1 cellular context compared by ENCODE assay signal in the genomic region with DNA sequence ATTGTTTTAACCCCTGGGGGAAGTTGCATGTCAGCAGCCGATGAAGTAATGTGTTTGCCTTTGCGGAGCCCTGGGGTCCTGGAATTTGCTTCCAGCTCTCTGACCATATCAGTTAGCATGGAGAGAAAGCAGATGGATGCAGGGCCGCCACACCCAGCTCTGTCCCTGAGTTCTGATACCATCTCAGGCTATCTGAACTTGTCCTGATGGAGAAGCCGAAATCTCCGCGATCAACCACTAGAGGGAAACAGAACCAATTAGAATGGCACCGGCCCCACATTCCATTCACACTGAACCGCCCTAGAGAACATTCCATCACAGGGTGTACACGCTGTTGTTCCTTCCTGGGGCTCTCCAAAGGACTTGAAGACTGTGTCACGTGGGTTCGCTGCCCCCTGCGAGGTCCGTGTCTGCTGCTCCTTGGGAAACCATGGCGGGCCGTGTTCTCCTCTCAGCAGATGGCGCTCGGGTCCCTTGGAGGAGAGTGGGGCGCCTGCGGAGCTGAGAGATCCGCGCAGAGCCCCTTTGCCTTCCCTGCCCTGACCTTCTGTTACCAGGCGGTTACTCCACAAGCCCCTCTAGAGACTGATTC.
TF ChIP-seq lines count a peak whose summit lies in the region.

No MANE protein-coding gene starts in this region.

TF ChIP-seq in K562, 482 proteins besides CTCF, POLR2A, EP300 and RAD21 (continued from another document and continues in another):
- TF ChIP-seq, protein P1, sequence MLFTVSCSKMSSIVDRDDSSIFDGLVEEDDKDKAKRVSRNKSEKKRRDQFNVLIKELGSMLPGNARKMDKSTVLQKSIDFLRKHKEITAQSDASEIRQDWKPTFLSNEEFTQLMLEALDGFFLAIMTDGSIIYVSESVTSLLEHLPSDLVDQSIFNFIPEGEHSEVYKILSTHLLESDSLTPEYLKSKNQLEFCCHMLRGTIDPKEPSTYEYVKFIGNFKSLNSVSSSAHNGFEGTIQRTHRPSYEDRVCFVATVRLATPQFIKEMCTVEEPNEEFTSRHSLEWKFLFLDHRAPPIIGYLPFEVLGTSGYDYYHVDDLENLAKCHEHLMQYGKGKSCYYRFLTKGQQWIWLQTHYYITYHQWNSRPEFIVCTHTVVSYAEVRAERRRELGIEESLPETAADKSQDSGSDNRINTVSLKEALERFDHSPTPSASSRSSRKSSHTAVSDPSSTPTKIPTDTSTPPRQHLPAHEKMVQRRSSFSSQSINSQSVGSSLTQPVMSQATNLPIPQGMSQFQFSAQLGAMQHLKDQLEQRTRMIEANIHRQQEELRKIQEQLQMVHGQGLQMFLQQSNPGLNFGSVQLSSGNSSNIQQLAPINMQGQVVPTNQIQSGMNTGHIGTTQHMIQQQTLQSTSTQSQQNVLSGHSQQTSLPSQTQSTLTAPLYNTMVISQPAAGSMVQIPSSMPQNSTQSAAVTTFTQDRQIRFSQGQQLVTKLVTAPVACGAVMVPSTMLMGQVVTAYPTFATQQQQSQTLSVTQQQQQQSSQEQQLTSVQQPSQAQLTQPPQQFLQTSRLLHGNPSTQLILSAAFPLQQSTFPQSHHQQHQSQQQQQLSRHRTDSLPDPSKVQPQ (CRISPR knock-in tag; IDR thresholded peaks at IDR 0.05; ENCODE audit: borderline replicate concordance), result no peak
- no peak for TF ChIP-seq RBM14 (IDR thresholded peaks at IDR 0.05; ENCODE audit: borderline replicate concordance, insufficient read depth, low read depth, low read length)
- no peak for TF ChIP-seq RBM25 (IDR thresholded peaks at IDR 0.05; ENCODE audit: low read depth, low read length, severe bottlenecking)
- TF ChIP-seq SMC3 (conservative IDR thresholded peaks at IDR 0.05; ENCODE audit: insufficient read depth, low read depth, low read length), result peak; percentile 66
- TF ChIP-seq, protein P2, sequence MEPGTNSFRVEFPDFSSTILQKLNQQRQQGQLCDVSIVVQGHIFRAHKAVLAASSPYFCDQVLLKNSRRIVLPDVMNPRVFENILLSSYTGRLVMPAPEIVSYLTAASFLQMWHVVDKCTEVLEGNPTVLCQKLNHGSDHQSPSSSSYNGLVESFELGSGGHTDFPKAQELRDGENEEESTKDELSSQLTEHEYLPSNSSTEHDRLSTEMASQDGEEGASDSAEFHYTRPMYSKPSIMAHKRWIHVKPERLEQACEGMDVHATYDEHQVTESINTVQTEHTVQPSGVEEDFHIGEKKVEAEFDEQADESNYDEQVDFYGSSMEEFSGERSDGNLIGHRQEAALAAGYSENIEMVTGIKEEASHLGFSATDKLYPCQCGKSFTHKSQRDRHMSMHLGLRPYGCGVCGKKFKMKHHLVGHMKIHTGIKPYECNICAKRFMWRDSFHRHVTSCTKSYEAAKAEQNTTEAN (CRISPR knock-in tag; IDR thresholded peaks at IDR 0.05), result no peak
- TF ChIP-seq, protein P3, sequence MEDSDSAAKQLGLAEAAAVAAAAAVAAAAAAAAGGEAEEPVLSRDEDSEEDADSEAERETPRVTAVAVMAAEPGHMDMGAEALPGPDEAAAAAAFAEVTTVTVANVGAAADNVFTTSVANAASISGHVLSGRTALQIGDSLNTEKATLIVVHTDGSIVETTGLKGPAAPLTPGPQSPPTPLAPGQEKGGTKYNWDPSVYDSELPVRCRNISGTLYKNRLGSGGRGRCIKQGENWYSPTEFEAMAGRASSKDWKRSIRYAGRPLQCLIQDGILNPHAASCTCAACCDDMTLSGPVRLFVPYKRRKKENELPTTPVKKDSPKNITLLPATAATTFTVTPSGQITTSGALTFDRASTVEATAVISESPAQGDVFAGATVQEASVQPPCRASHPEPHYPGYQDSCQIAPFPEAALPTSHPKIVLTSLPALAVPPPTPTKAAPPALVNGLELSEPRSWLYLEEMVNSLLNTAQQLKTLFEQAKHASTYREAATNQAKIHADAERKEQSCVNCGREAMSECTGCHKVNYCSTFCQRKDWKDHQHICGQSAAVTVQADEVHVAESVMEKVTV (CRISPR knock-in tag; IDR thresholded peaks at IDR 0.05), result peak; percentile 64; the same call in 1 of the 2 replicates
- TF ChIP-seq, protein P4, sequence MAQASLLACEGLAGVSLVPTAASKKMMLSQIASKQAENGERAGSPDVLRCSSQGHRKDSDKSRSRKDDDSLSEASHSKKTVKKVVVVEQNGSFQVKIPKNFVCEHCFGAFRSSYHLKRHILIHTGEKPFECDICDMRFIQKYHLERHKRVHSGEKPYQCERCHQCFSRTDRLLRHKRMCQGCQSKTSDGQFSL (CRISPR knock-in tag; IDR thresholded peaks at IDR 0.05), result no peak
- TF ChIP-seq, protein P4 (tag; IDR thresholded peaks at IDR 0.05), result no peak
- TF ChIP-seq, protein P5, sequence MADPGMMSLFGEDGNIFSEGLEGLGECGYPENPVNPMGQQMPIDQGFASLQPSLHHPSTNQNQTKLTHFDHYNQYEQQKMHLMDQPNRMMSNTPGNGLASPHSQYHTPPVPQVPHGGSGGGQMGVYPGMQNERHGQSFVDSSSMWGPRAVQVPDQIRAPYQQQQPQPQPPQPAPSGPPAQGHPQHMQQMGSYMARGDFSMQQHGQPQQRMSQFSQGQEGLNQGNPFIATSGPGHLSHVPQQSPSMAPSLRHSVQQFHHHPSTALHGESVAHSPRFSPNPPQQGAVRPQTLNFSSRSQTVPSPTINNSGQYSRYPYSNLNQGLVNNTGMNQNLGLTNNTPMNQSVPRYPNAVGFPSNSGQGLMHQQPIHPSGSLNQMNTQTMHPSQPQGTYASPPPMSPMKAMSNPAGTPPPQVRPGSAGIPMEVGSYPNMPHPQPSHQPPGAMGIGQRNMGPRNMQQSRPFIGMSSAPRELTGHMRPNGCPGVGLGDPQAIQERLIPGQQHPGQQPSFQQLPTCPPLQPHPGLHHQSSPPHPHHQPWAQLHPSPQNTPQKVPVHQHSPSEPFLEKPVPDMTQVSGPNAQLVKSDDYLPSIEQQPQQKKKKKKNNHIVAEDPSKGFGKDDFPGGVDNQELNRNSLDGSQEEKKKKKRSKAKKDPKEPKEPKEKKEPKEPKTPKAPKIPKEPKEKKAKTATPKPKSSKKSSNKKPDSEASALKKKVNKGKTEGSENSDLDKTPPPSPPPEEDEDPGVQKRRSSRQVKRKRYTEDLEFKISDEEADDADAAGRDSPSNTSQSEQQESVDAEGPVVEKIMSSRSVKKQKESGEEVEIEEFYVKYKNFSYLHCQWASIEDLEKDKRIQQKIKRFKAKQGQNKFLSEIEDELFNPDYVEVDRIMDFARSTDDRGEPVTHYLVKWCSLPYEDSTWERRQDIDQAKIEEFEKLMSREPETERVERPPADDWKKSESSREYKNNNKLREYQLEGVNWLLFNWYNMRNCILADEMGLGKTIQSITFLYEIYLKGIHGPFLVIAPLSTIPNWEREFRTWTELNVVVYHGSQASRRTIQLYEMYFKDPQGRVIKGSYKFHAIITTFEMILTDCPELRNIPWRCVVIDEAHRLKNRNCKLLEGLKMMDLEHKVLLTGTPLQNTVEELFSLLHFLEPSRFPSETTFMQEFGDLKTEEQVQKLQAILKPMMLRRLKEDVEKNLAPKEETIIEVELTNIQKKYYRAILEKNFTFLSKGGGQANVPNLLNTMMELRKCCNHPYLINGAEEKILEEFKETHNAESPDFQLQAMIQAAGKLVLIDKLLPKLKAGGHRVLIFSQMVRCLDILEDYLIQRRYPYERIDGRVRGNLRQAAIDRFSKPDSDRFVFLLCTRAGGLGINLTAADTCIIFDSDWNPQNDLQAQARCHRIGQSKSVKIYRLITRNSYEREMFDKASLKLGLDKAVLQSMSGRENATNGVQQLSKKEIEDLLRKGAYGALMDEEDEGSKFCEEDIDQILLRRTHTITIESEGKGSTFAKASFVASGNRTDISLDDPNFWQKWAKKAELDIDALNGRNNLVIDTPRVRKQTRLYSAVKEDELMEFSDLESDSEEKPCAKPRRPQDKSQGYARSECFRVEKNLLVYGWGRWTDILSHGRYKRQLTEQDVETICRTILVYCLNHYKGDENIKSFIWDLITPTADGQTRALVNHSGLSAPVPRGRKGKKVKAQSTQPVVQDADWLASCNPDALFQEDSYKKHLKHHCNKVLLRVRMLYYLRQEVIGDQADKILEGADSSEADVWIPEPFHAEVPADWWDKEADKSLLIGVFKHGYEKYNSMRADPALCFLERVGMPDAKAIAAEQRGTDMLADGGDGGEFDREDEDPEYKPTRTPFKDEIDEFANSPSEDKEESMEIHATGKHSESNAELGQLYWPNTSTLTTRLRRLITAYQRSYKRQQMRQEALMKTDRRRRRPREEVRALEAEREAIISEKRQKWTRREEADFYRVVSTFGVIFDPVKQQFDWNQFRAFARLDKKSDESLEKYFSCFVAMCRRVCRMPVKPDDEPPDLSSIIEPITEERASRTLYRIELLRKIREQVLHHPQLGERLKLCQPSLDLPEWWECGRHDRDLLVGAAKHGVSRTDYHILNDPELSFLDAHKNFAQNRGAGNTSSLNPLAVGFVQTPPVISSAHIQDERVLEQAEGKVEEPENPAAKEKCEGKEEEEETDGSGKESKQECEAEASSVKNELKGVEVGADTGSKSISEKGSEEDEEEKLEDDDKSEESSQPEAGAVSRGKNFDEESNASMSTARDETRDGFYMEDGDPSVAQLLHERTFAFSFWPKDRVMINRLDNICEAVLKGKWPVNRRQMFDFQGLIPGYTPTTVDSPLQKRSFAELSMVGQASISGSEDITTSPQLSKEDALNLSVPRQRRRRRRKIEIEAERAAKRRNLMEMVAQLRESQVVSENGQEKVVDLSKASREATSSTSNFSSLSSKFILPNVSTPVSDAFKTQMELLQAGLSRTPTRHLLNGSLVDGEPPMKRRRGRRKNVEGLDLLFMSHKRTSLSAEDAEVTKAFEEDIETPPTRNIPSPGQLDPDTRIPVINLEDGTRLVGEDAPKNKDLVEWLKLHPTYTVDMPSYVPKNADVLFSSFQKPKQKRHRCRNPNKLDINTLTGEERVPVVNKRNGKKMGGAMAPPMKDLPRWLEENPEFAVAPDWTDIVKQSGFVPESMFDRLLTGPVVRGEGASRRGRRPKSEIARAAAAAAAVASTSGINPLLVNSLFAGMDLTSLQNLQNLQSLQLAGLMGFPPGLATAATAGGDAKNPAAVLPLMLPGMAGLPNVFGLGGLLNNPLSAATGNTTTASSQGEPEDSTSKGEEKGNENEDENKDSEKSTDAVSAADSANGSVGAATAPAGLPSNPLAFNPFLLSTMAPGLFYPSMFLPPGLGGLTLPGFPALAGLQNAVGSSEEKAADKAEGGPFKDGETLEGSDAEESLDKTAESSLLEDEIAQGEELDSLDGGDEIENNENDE (IDR thresholded peaks at IDR 0.05; ENCODE audit: low read depth, low read length), result no peak
- TF ChIP-seq CBFA2T2 (conservative IDR thresholded peaks at IDR 0.05), result 0 out of 2 replicates have a peak, but pooled peaks have one; percentile 16
- peak; percentile 52; the same call in 1 of the 2 replicates for TF ChIP-seq CC2D1A (IDR thresholded peaks at IDR 0.05)
- TF ChIP-seq HNRNPL (IDR thresholded peaks at IDR 0.05; ENCODE audit: low read depth, low read length), result no peak
- TF ChIP-seq RCOR1 (IDR thresholded peaks at IDR 0.05; ENCODE audit: borderline replicate concordance in 1 of 2, low read depth in 2 of 2, low read length in 2 of 2), result peak in 1 of 2 experiments; percentile 56; a peak in 1 of 4 replicates
- TF ChIP-seq SMARCA5 (IDR thresholded peaks at IDR 0.05), result no peak
- no peak for TF ChIP-seq ZNF76 (CRISPR knock-in tag; IDR thresholded peaks at IDR 0.05; ENCODE audit: borderline replicate concordance)
- TF ChIP-seq ZNF77 (CRISPR knock-in tag; IDR thresholded peaks at IDR 0.05), result no peak
- no peak for TF ChIP-seq SMARCE1 (IDR thresholded peaks at IDR 0.05)
- TF ChIP-seq RB1 (IDR thresholded peaks at IDR 0.05; ENCODE audit: low read depth), result no peak
- TF ChIP-seq, protein P6, sequence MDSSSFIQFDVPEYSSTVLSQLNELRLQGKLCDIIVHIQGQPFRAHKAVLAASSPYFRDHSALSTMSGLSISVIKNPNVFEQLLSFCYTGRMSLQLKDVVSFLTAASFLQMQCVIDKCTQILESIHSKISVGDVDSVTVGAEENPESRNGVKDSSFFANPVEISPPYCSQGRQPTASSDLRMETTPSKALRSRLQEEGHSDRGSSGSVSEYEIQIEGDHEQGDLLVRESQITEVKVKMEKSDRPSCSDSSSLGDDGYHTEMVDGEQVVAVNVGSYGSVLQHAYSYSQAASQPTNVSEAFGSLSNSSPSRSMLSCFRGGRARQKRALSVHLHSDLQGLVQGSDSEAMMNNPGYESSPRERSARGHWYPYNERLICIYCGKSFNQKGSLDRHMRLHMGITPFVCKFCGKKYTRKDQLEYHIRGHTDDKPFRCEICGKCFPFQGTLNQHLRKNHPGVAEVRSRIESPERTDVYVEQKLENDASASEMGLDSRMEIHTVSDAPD (CRISPR knock-in tag; IDR thresholded peaks at IDR 0.05), result no peak
- TF ChIP-seq TEAD4 (IDR thresholded peaks at IDR 0.05; ENCODE audit: low read length), result peak; percentile 43; the same call in 1 of the 2 replicates
- TF ChIP-seq TEAD4 (CRISPR knock-in tag; IDR thresholded peaks at IDR 0.05; ENCODE audit: borderline replicate concordance), result no peak
- no peak for TF ChIP-seq ZFP30 (CRISPR knock-in tag; IDR thresholded peaks at IDR 0.05; ENCODE audit: borderline replicate concordance)
- no peak for TF ChIP-seq CHD1 (IDR thresholded peaks at IDR 0.05; ENCODE audit: low read length)
- 0 out of 2 replicates have a peak, but pooled peaks have one; percentile 6 for TF ChIP-seq JUND (IDR thresholded peaks at IDR 0.05; ENCODE audit: borderline replicate concordance, low read depth, low read length)
- no peak for TF ChIP-seq JUND (tag; IDR thresholded peaks at IDR 0.05; ENCODE audit: borderline replicate concordance, low read depth, low read length)
- peak in 1 of 2 experiments; percentile 28; a peak in 1 of 4 replicates for TF ChIP-seq NRF1 (conservative IDR thresholded peaks at IDR 0.05 in 1 of 2, IDR thresholded peaks at IDR 0.05 in 1 of 2)
- TF ChIP-seq SMARCA4 (IDR thresholded peaks at IDR 0.05), result no peak
- no peak for TF ChIP-seq HLTF (IDR thresholded peaks at IDR 0.05)
- TF ChIP-seq, protein P7, sequence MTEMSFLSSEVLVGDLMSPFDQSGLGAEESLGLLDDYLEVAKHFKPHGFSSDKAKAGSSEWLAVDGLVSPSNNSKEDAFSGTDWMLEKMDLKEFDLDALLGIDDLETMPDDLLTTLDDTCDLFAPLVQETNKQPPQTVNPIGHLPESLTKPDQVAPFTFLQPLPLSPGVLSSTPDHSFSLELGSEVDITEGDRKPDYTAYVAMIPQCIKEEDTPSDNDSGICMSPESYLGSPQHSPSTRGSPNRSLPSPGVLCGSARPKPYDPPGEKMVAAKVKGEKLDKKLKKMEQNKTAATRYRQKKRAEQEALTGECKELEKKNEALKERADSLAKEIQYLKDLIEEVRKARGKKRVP (CRISPR knock-in tag; IDR thresholded peaks at IDR 0.05), result 0 out of 2 replicates have a peak, but pooled peaks have one; percentile 7
- TF ChIP-seq SAFB2 (IDR thresholded peaks at IDR 0.05; ENCODE audit: borderline replicate concordance, low read depth, low read length, severe bottlenecking), result no peak
- TF ChIP-seq SNRNP70 (optimal IDR thresholded peaks at IDR 0.05; ENCODE audit: low read depth, low read length), result no peak
- TF ChIP-seq GATA2 (CRISPR knock-in tag; IDR thresholded peaks at IDR 0.05), result no peak; the same call in 1 of the 2 replicates
- TF ChIP-seq MIER1 (IDR thresholded peaks at IDR 0.05; ENCODE audit: low read depth), result no peak
